ENCODE assay signal across 25 cellular contexts in genomic region chr2:146873646-146874259, GRCh38.
A peak's percentile ranks its signal among the peaks of the same experiment; 100 is the strongest.
DNase-seq lines count a peak whose midpoint lies in the region; FAIRE-seq and TF ChIP-seq lines count a peak whose summit lies in the region.
"Had no signal": no experiment of that assay in that cellular context is flagged by ENCODE, and none has a peak within 500 bp of the region (broad histone marks: within the 10 kb centered on the region; RNA-seq: fewer than 3 reads in every experiment).

No MANE protein-coding gene starts in this region.

- no peak overlapping the region; the same call in 1 of the 2 replicates for H3K27ac ChIP-seq in MM.1S (ENCODE audit: low read length)
- H3K27ac ChIP-seq in esophagus squamous epithelium: peak overlapping the region in 3 of 4 donors; percentile 18 to 51 (median 36)
- H3K27ac ChIP-seq in small intestine (ENCODE audit: low read depth in 1 of 2, low read length in 1 of 2): no peak overlapping the region
- H3K27ac ChIP-seq in testis: no peak overlapping the region
- H3K27ac ChIP-seq: dorsolateral prefrontal cortex, gastrocnemius medialis, left ventricle myocardium inferior, tibial nerve had no signal

- DNase-seq in MM.1S: no peak
- DNase-seq in UCSD-AML1 (lab: John Stamatoyannopoulos, UW; ENCODE audit: unreplicated experiment): peak; percentile 14
- no peak for DNase-seq in esophagus squamous epithelium (lab: John Stamatoyannopoulos, UW)
- peak; percentile 14 for DNase-seq in small intestine
- no peak for DNase-seq in SKM-1 (lab: John Stamatoyannopoulos, UW; ENCODE audit: unreplicated experiment)
- no peak for DNase-seq in NCI-H2029 treated with DMSO at 0.1 percent for 48 hours (lab: John Stamatoyannopoulos, UW)
- DNase-seq in testis: no peak
- DNase-seq in cardiac septum (ENCODE audit: low spot score): no peak
- DNase-seq: activated CD8-positive, alpha-beta memory T cell treated with anti-CD3 and anti-CD28 coated beads, Interleukin-2, amount 50 U/mL, for 4 hours; aorta; CD8-positive, alpha-beta memory T cell; dorsolateral prefrontal cortex; gastrocnemius medialis; hypothalamus; left ventricle myocardium inferior; midbrain; MV-4-11; NCI-H526 treated with DMSO at 0.1 percent for 48 hours; RPMI8226; stimulated activated CD4-positive, alpha-beta T cell treated with anti-CD3 and anti-CD28 coated beads, Interleukin-4, amount 100 ng/mL, for 4 hours; stimulated activated naive CD8-positive, alpha-beta T cell treated with anti-CD3 and anti-CD28 coated beads, Interleukin-15, Interleukin-2, amounts not matched to agents 100 U/mL and 50 U/mL, for 24 hours; T-helper 9 cell had no signal

- peaks cover 9% of the 10 kb centered on the region; the same call in 1 of the 2 replicates for H3F3A ChIP-seq in MM.1S (ENCODE audit: insufficient read depth, low read length)

- intact Hi-C loops in esophagus squamous epithelium (cut with DNase I) (no loop called here), testis (cut with DNase I; ENCODE audit: low total_unique reads) (no loop called here), cardiac septum (cut with DNase I) (no loop called here)

- H3K4me1 ChIP-seq in MM.1S (ENCODE audit: low read length): 0 out of 2 replicates have a peak, but pooled peaks cover 12% of the 10 kb centered on the region
- H3K4me1 ChIP-seq in esophagus squamous epithelium: peaks cover 0 to 13% (median 0%) of the 10 kb centered on the region in 3 donors
- no peaks in the 10 kb centered on the region for H3K4me1 ChIP-seq in small intestine (ENCODE audit: control insufficient read depth in 2 of 2, insufficient read depth in 1 of 2, low read depth in 1 of 2, low read length in 1 of 2)
- H3K4me1 ChIP-seq in testis: no peaks in the 10 kb centered on the region
- H3K4me1 ChIP-seq: gastrocnemius medialis, left ventricle myocardium inferior, tibial nerve had no signal

- no peaks in the 10 kb centered on the region for H3K9me2 ChIP-seq in MM.1S (replicated peaks; ENCODE audit: insufficient read depth, low read length)

- no peaks in the 10 kb centered on the region for H3K9me3 ChIP-seq in MM.1S (replicated peaks; ENCODE audit: insufficient read depth, low read length)
- no peaks in the 10 kb centered on the region for H3K9me3 ChIP-seq in esophagus squamous epithelium
- no peaks in the 10 kb centered on the region for H3K9me3 ChIP-seq in small intestine (ENCODE audit: control insufficient read depth, low read depth)
- H3K9me3 ChIP-seq in testis: no peaks in the 10 kb centered on the region
- H3K9me3 ChIP-seq: gastrocnemius medialis, left ventricle myocardium inferior, tibial nerve had no signal

- peak overlapping the region; percentile 50 for H2AFZ ChIP-seq in MM.1S (ENCODE audit: low read length)
- H2AFZ ChIP-seq: GM23338 had no signal

- no peaks in the 10 kb centered on the region for H4K20me1 ChIP-seq in MM.1S (ENCODE audit: insufficient read depth, low read length)

- H3K4me3 ChIP-seq in MM.1S (ENCODE audit: low read length): no peak overlapping the region
- H3K4me3 ChIP-seq in esophagus squamous epithelium: no peak overlapping the region
- no peak overlapping the region for H3K4me3 ChIP-seq in small intestine (ENCODE audit: low read depth in 1 of 2, low read length in 2 of 2)
- no peak overlapping the region for H3K4me3 ChIP-seq in testis
- H3K4me3 ChIP-seq: dorsolateral prefrontal cortex, gastrocnemius medialis, GM23338, left ventricle myocardium inferior, tibial nerve had no signal

- H3K27me3 ChIP-seq in MM.1S (replicated peaks; ENCODE audit: insufficient read depth, low read length) (no peaks in the 10 kb centered on the region), esophagus squamous epithelium (no peaks in the 10 kb centered on the region), small intestine (ENCODE audit: control insufficient read depth in 2 of 2, insufficient read depth in 2 of 2, low read length in 2 of 2) (no peaks in the 10 kb centered on the region), testis (no peaks in the 10 kb centered on the region)
- H3K27me3 ChIP-seq: dorsolateral prefrontal cortex, gastrocnemius medialis, tibial nerve had no signal

- H3K79me2 ChIP-seq in MM.1S (ENCODE audit: low read length): no peaks in the 10 kb centered on the region

- peak overlapping the region; percentile 48; the same call in 1 of the 2 replicates for H3K4me2 ChIP-seq in MM.1S (ENCODE audit: low read depth, low read length)
- H3K4me2 ChIP-seq: GM23338 had no signal

- no peak overlapping the region for H3K9ac ChIP-seq in MM.1S (ENCODE audit: low read length)

- WGBS in esophagus squamous epithelium, 2 donors: 68 to 74% methylated on average over 3 of the region's 3 CpGs
- 36 to 70% (median 57%) methylated on average over 3 of the region's 3 CpGs for WGBS in small intestine, 3 donors
- WGBS in testis, 2 donors: 62 to 65% methylated on average over 3 of the region's 3 CpGs

- no peak for FAIRE-seq in small intestine (lab: Jason Lieb, UNC)
- FAIRE-seq: G401.6 had no signal

- H3K36me3 ChIP-seq in MM.1S (replicated peaks; ENCODE audit: insufficient read depth, low read length): no peaks in the 10 kb centered on the region
- no peaks in the 10 kb centered on the region for H3K36me3 ChIP-seq in esophagus squamous epithelium
- H3K36me3 ChIP-seq in small intestine (ENCODE audit: control insufficient read depth in 2 of 2, insufficient read depth in 2 of 2, low read length in 2 of 2): no peaks in the 10 kb centered on the region
- H3K36me3 ChIP-seq in testis (ENCODE audit: low read depth, missing control alignments): no peaks in the 10 kb centered on the region
- H3K36me3 ChIP-seq: gastrocnemius medialis, left ventricle myocardium inferior, tibial nerve had no signal

- TF ChIP-seq POLR2A in esophagus squamous epithelium (IDR thresholded peaks at IDR 0.05) (no peak), testis (IDR thresholded peaks at IDR 0.05) (no peak)

- TF ChIP-seq CTCF in MM.1S (IDR thresholded peaks at IDR 0.05; ENCODE audit: low read length) (no peak), esophagus squamous epithelium (IDR thresholded peaks at IDR 0.05) (no peak), testis (IDR thresholded peaks at IDR 0.05) (no peak)

Comparison
In these comparisons a context has a peak if more than half of its experiments do, and no peak if none do; other contexts are left out.
1. DNase-seq: peak in UCSD-AML1 (single experiment) and small intestine (single experiment); none in MM.1S (single experiment), esophagus squamous epithelium (single experiment), SKM-1 (single experiment), NCI-H2029 treated with DMSO at 0.1 percent for 48 hours (single experiment), testis (single experiment) and cardiac septum (single experiment).
2. H3K27ac ChIP-seq: peak in esophagus squamous epithelium (3 of 4); none in MM.1S (single experiment), small intestine (0 of 2) and testis (0 of 2).